1 cellular context compared by ENCODE assay signal in the genomic region with DNA sequence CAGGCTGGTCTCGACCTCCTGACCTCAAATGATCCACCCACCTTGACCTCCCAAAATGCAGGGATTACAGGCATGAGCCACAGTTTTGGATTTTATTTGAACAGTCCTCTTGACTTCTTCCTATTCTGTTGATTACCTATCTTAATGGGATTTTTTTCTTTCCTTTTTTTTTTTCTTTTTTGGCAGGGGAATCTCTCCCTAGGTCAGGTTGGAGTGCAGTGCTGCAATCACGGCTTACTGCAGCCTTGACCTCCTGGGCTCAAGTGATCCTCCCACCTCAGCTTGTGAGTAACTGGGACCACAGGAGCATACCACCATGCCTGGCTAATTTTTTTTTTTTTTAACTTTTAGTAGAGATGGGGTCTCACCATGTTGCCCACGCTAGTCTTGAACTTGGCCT.
TF ChIP-seq lines count a peak whose summit lies in the region.

No MANE protein-coding gene starts in this region.

TF ChIP-seq in H1, 55 proteins besides CTCF, POLR2A, EP300 and RAD21:
- TF ChIP-seq, protein P1, sequence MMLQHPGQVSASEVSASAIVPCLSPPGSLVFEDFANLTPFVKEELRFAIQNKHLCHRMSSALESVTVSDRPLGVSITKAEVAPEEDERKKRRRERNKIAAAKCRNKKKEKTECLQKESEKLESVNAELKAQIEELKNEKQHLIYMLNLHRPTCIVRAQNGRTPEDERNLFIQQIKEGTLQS (IDR thresholded peaks at IDR 0.05; ENCODE audit: insufficient read depth, low read depth, low read length), result no peak
- TF ChIP-seq ASH2L (IDR thresholded peaks at IDR 0.05; ENCODE audit: low read length) (no peak), POU5F1 (IDR thresholded peaks at IDR 0.05; ENCODE audit: low read depth, low read length) (no peak), CBX5 (IDR thresholded peaks at IDR 0.05; ENCODE audit: low read depth, low read length) (no peak), FOSL1 (IDR thresholded peaks at IDR 0.05; ENCODE audit: insufficient read depth, low read depth, low read length) (no peak), SP2 (IDR thresholded peaks at IDR 0.05; ENCODE audit: low read length) (no peak)
- TF ChIP-seq, protein P2, sequence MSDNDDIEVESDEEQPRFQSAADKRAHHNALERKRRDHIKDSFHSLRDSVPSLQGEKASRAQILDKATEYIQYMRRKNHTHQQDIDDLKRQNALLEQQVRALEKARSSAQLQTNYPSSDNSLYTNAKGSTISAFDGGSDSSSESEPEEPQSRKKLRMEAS (IDR thresholded peaks at IDR 0.05), result no peak
